ENCODE assay signal across 2 cellular contexts in the genomic region with DNA sequence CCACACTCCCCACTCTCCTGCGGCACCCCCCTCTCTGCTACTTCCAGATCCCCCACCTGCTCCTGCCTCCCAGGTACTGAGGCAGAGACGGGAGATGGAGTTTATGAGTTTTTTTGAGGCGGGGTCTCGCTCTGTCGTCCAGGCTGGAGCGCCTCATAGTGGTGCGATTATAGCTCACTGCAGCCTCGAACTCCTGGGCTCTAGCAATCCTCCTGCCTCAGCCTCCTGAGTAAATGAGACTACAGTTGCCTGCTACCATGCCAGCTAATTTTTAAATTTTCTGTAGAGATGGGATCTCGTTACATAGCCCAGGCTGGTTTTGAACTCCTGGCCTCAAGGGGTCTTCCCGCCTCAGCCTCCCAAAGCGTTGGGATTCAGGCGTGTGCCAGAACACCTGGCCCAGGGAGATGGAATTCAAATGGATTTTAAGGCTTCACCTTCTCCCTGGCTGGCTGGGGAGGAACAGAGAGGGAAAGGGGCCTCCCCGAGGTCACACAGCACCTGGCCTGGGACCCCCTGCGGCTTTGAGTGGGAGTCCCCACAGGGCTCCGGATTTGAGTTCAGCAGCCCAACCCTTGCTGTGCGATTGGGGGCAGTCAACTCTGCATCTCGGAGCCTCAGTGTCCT.
A peak's percentile ranks its signal among the peaks of the same experiment; 100 is the strongest.
TF ChIP-seq lines count a peak whose summit lies in the region.

No MANE protein-coding gene starts in this region.

TF ChIP-seq in HEK293, 187 proteins besides CTCF, POLR2A, EP300 and RAD21 (continued from another document):
- peak; percentile 79; the same call in 1 of the 2 replicates for TF ChIP-seq ZNF768 (tag by site-specific recombination; IDR thresholded peaks at IDR 0.05)

TF ChIP-seq in H1, 55 proteins besides CTCF, POLR2A, EP300 and RAD21:
- TF ChIP-seq SIN3A (conservative IDR thresholded peaks at IDR 0.05 in 1 of 2, IDR thresholded peaks at IDR 0.05 in 1 of 2; ENCODE audit: low read depth in 1 of 2, low read length in 2 of 2): no peak
- no peak for TF ChIP-seq EZH2 (IDR thresholded peaks at IDR 0.05; ENCODE audit: low read depth, low read length, severe bottlenecking)
- peak; percentile 90 for TF ChIP-seq KDM1A (IDR thresholded peaks at IDR 0.05; ENCODE audit: borderline replicate concordance, low read length)
- TF ChIP-seq ZNF274 (IDR thresholded peaks at IDR 0.05; ENCODE audit: borderline replicate concordance, extremely low read depth, low read length): no peak
